Comparison of ENCODE assay signal across 23 cellular contexts in genomic region chr3:136621628-136622027, GRCh38.
DNase-seq lines count a peak whose midpoint lies in the region; ATAC-seq and TF ChIP-seq lines count a peak whose summit lies in the region.
"Had no signal": no experiment of that assay in that cellular context is flagged by ENCODE, and none has a peak within 500 bp of the region (broad histone marks: within the 10 kb centered on the region; RNA-seq: fewer than 3 reads in every experiment).

No MANE protein-coding gene starts in this region.

- H2AFZ ChIP-seq in PC-3 (ENCODE audit: low read length) (no peak overlapping the region), osteoblast (ENCODE audit: low read length) (no peak overlapping the region), H9 (ENCODE audit: low read length) (no peak overlapping the region)

- H2BK120ac ChIP-seq in H9 (ENCODE audit: low read depth, low read length, poor library complexity, severe bottlenecking): no peak overlapping the region

- H3K4me1 ChIP-seq in PC-3 (ENCODE audit: insufficient read depth, low read length): peaks cover 29% of the 10 kb centered on the region
- peaks cover 6% of the 10 kb centered on the region for H3K4me1 ChIP-seq in osteoblast (ENCODE audit: insufficient read depth, low read length)
- H3K4me1 ChIP-seq in endodermal cell (ENCODE audit: control insufficient read depth, insufficient read depth, low read length): no peaks in the 10 kb centered on the region
- peaks cover 3% of the 10 kb centered on the region; the same call in 1 of the 2 replicates for H3K4me1 ChIP-seq in H9 (ENCODE audit: insufficient read depth, low read length)

- H3K27ac ChIP-seq in PC-3 (ENCODE audit: low read length): no peak overlapping the region
- no peak overlapping the region for H3K27ac ChIP-seq in osteoblast (ENCODE audit: low read depth, low read length)
- no peak overlapping the region for H3K27ac ChIP-seq in endodermal cell (ENCODE audit: low read depth, low read length)
- no peak overlapping the region for H3K27ac ChIP-seq in H9 (ENCODE audit: insufficient read length, low read depth, low read length)
- H3K27ac ChIP-seq: C4-2B, gastrocnemius medialis, sigmoid colon, stomach, upper lobe of right lung, VCaP had no signal

- no peaks in the 10 kb centered on the region for H3K23me2 ChIP-seq in H9 (ENCODE audit: insufficient read length, low read depth, low read length, poor library complexity, severe bottlenecking)

- no peak overlapping the region for H2BK20ac ChIP-seq in H9 (ENCODE audit: low read depth, low read length, poor library complexity, severe bottlenecking)

- no peak overlapping the region for H4K5ac ChIP-seq in H9 (ENCODE audit: insufficient read length, low read depth, low read length)

- H3K9ac ChIP-seq in PC-3 (ENCODE audit: low read length) (no peak overlapping the region), endodermal cell (ENCODE audit: extremely low read depth, low read length, poor library complexity, severe bottlenecking) (no peak overlapping the region), H9 (ENCODE audit: extremely low read depth, insufficient read length, low read length) (no peak overlapping the region)

- no peak overlapping the region for H4K8ac ChIP-seq in H9 (replicated peaks; ENCODE audit: insufficient read length, low read depth, low read length)

- no peak overlapping the region for H4K91ac ChIP-seq in H9 (ENCODE audit: insufficient read length, low read depth, low read length)

- no peak overlapping the region for H3K4ac ChIP-seq in H9 (ENCODE audit: low read depth, low read length)

- H3K4me2 ChIP-seq in PC-3 (ENCODE audit: low read length): no peak overlapping the region; the same call in 1 of the 2 replicates
- no peak overlapping the region for H3K4me2 ChIP-seq in osteoblast (ENCODE audit: insufficient read depth, low read length)
- H3K4me2 ChIP-seq in H9 (ENCODE audit: insufficient read depth, insufficient read length, low read length): no peak overlapping the region

- no peak overlapping the region for H2BK5ac ChIP-seq in H9 (ENCODE audit: insufficient read length, low read length)

- H3K27ac Mint-ChIP-seq in endodermal cell (no peak overlapping the region), H9 (no peak overlapping the region)
- H3K27ac Mint-ChIP-seq: memory B cell had no signal

- H3K36me3 Mint-ChIP-seq in endodermal cell (ENCODE audit: low read depth) (peaks cover 32% of the 10 kb centered on the region), H9 (ENCODE audit: insufficient read depth in 1 of 3, low read depth in 3 of 3) (peaks cover 0 to 10% (median 0%) of the 10 kb centered on the region in 3 experiments; a peak in 2 of 7 replicates)

- no peaks in the 10 kb centered on the region for H3K27me3 ChIP-seq in PC-3 (ENCODE audit: low read length)
- no peaks in the 10 kb centered on the region for H3K27me3 ChIP-seq in osteoblast (ENCODE audit: insufficient read depth, low read length)
- H3K27me3 ChIP-seq in endodermal cell (ENCODE audit: control insufficient read depth, insufficient read depth, low read length, poor library complexity, severe bottlenecking): no peaks in the 10 kb centered on the region
- no peaks in the 10 kb centered on the region for H3K27me3 ChIP-seq in H9 (ENCODE audit: insufficient read depth, low read length)
- H3K27me3 ChIP-seq: gastrocnemius medialis, sigmoid colon, stomach, upper lobe of right lung had no signal

- peak; percentile 49 for DNase-seq in GM03348 (ENCODE audit: low spot score)
- DNase-seq in PC-3: peak; percentile 68
- peak; percentile 49 for DNase-seq in osteoblast (ENCODE audit: insufficient read length, low spot score, missing footprints)
- no peak for DNase-seq in endodermal cell
- no peak for DNase-seq in NCI-H2107 (lab: John Stamatoyannopoulos, UW)
- DNase-seq in H9: no peak
- DNase-seq in dedifferentiated amniotic fluid mesenchymal stem cell (ENCODE audit: extremely low spot score): no peak
- DNase-seq: amygdala; effector memory CD4-positive, alpha-beta T cell; gastrocnemius medialis; naive B cell; NCI-H1092; NCI-H2081; Right ventricle myocardium superior; sigmoid colon; stimulated activated CD4-positive, alpha-beta T cell treated with anti-CD3 and anti-CD28 coated beads, Interleukin-1b, Interleukin-23, amount 100 ng/mL, for 48 hours; stomach; T-helper 1 cell; upper lobe of right lung had no signal

- H3K9me3 ChIP-seq in PC-3 (ENCODE audit: low read length): no peaks in the 10 kb centered on the region
- H3K9me3 ChIP-seq in osteoblast (ENCODE audit: low read depth, low read length): no peaks in the 10 kb centered on the region
- H3K9me3 ChIP-seq in endodermal cell (ENCODE audit: control insufficient read depth, low read length): no peaks in the 10 kb centered on the region
- no peaks in the 10 kb centered on the region for H3K9me3 ChIP-seq in H9 (ENCODE audit: control insufficient read depth, low read depth, low read length)
- H3K9me3 ChIP-seq: gastrocnemius medialis, sigmoid colon, stomach, upper lobe of right lung had no signal

- H3K9me3 Mint-ChIP-seq in endodermal cell (no peaks in the 10 kb centered on the region), H9 (no peaks in the 10 kb centered on the region)
- H3K9me3 Mint-ChIP-seq: memory B cell, naive B cell had no signal

- H3K27me3 Mint-ChIP-seq in endodermal cell (ENCODE audit: insufficient read depth) (no peaks in the 10 kb centered on the region), H9 (ENCODE audit: low read depth) (no peaks in the 10 kb centered on the region)
- H3K27me3 Mint-ChIP-seq: memory B cell, naive B cell had no signal

- H3K4me3 ChIP-seq in PC-3 (ENCODE audit: low read length) (no peak overlapping the region), osteoblast (ENCODE audit: insufficient read depth, low read length) (no peak overlapping the region), endodermal cell (ENCODE audit: low read length) (no peak overlapping the region)
- H3K4me3 ChIP-seq: gastrocnemius medialis, sigmoid colon, stomach, upper lobe of right lung had no signal

- H2BK15ac ChIP-seq in H9 (ENCODE audit: low read depth, low read length): no peak overlapping the region

- H3K56ac ChIP-seq in H9 (ENCODE audit: insufficient read length, low read depth, low read length): no peak overlapping the region

- WGBS in endodermal cell (ENCODE audit: insufficient coverage in 1 of 2, insufficient read length in 1 of 2), 2 experiments: 100% methylated on average over 1 of the region's 2 CpGs; no CpG with 5 or more reads in 1 of the 2 experiments
- WGBS in H9 (ENCODE audit: extremely low coverage, insufficient read length, low lambda C conversion rate): no CpG with 5 or more reads among the region's 2 CpGs

- H3K4me1 Mint-ChIP-seq in endodermal cell: peaks cover 11% of the 10 kb centered on the region
- H3K4me1 Mint-ChIP-seq in H9: peaks cover 14 to 15% of the 10 kb centered on the region in 2 experiments

- peaks cover 19% of the 10 kb centered on the region for H3K79me2 ChIP-seq in PC-3 (ENCODE audit: low read length)
- H3K79me2 ChIP-seq in osteoblast (ENCODE audit: insufficient read depth, low read length): peaks cover 38% of the 10 kb centered on the region
- H3K79me2 ChIP-seq in H9 (ENCODE audit: insufficient read depth, low read length): no peaks in the 10 kb centered on the region

- POLR2A ChIA-PET in PC-3 (lab: Charles Lee; ENCODE audit: unreplicated experiment): no interaction called here

- H3K4me3 Mint-ChIP-seq in endodermal cell (no peak overlapping the region), H9 (no peak overlapping the region)
- H3K4me3 Mint-ChIP-seq: memory B cell, naive B cell had no signal

- H3K14ac ChIP-seq in H9 (ENCODE audit: insufficient read depth, low read length): no peak overlapping the region

- H3K23ac ChIP-seq in H9 (ENCODE audit: insufficient read length, low read depth, low read length): no peak overlapping the region

- no peaks in the 10 kb centered on the region for H4K20me1 ChIP-seq in PC-3 (ENCODE audit: low read length)
- no peaks in the 10 kb centered on the region for H4K20me1 ChIP-seq in osteoblast (ENCODE audit: insufficient read depth, low read length)
- H4K20me1 ChIP-seq in H9 (ENCODE audit: control insufficient read depth, insufficient read depth, insufficient read length): peaks cover 2% of the 10 kb centered on the region

- H2AK5ac ChIP-seq in H9 (ENCODE audit: insufficient read length, low read length): no peak overlapping the region

- intact Hi-C loops in PC-3 (cut with micrococcal nuclease): no loop called here

- BruUV-seq in PC-3 (replicated peaks; lab: Mats Ljungman, UMichigan): no TSS peak

- H3T11ph ChIP-seq in H9 (ENCODE audit: low read length): no peak overlapping the region

- no peak overlapping the region for H2BK12ac ChIP-seq in H9 (ENCODE audit: insufficient read length, low read depth, low read length)

- H3K79me1 ChIP-seq in H9 (ENCODE audit: insufficient read depth, low read depth, low read length, poor library complexity, severe bottlenecking): no peaks in the 10 kb centered on the region

- CTCF ChIA-PET in PC-3 (lab: Charles Lee): interaction anchor here (0.6 kb wide), 1 partner anchor 12 kb away, joined by 9 read pairs; no protein-coding TSS in a partner anchor

- no peak for TF ChIP-seq CTCF in PC-3 (conservative IDR thresholded peaks at IDR 0.05; ENCODE audit: low read depth, low read length)
- no peak for TF ChIP-seq CTCF in osteoblast (IDR thresholded peaks at IDR 0.05; ENCODE audit: extremely low read depth, low read depth, low read length)
- no peak for TF ChIP-seq CTCF in endodermal cell (conservative IDR thresholded peaks at IDR 0.05)
- TF ChIP-seq CTCF in H9 (conservative IDR thresholded peaks at IDR 0.05): no peak

- H3K18ac ChIP-seq in H9 (ENCODE audit: insufficient read length, low read depth, low read length): no peak overlapping the region

- ATAC-seq in PC-3 (peak; percentile 35; the same call in 1 of the 2 replicates), esophagus mucosa (peak; percentile 69)
- ATAC-seq: gastrocnemius medialis, upper lobe of right lung had no signal

- H3F3A ChIP-seq in PC-3 (ENCODE audit: low read length, unreplicated experiment): no peaks in the 10 kb centered on the region

- no peaks in the 10 kb centered on the region for H3K9me2 ChIP-seq in PC-3 (replicated peaks; ENCODE audit: low read length)

- H3K36me3 ChIP-seq in PC-3 (ENCODE audit: low read depth, low read length) (no peaks in the 10 kb centered on the region), osteoblast (ENCODE audit: insufficient read depth, low read length) (no peaks in the 10 kb centered on the region), endodermal cell (ENCODE audit: control insufficient read depth, insufficient read depth, low read length) (peaks cover 11% of the 10 kb centered on the region)
- H3K36me3 ChIP-seq: gastrocnemius medialis, sigmoid colon had no signal

Comparison
In these comparisons a context has a peak if more than half of its experiments do, and no peak if none do; other contexts are left out.
1. DNase-seq: peak in GM03348 (single experiment), PC-3 (single experiment) and osteoblast (single experiment); none in endodermal cell (single experiment), NCI-H2107 (single experiment), H9 (single experiment) and dedifferentiated amniotic fluid mesenchymal stem cell (single experiment).